In genomic region chr6:143842902-143843688, GRCh38 we compare ENCODE assay signal across 8 cellular contexts. TPM values are rescaled to one million over a fixed set of nuclear protein-coding genes. Genes with fewer than 3 reads are reported as not detected.
DNase-seq lines count a peak whose midpoint lies in the region; ATAC-seq and TF ChIP-seq lines count a peak whose summit lies in the region.

Gene LTV1 (plus strand): TSS chr6:143843338. CDS start chr6:143843478, 140 bp downstream.

- ATAC-seq in HG02885 (IDR thresholded peaks at IDR 0.05; ENCODE audit: poor library complexity, unreplicated experiment) (peak; percentile 100), T-helper 17 cell (peak; percentile 99)

- H3K27me3 ChIP-seq in left ventricle myocardium inferior (ENCODE audit: low read depth) = no peaks in the 10 kb centered on the region

- peaks cover 28% of the 10 kb centered on the region for H3K4me1 ChIP-seq in left ventricle myocardium inferior

- peaks cover 38% of the 10 kb centered on the region for H3K36me3 ChIP-seq in left ventricle myocardium inferior

- intact Hi-C loops in left ventricle myocardium inferior (cut with micrococcal nuclease) = loop anchor here (10.0 kb wide), 1 partner anchor 168 kb away; the partner anchor contains the start of gene PHACTR2

- peak within 1 kb of the TSS; percentile 91 for H3K4me3 Mint-ChIP-seq in T-helper 17 cell
- peak within 1 kb of the TSS; percentile 90 for H3K4me3 Mint-ChIP-seq in progenitor cell of endocrine pancreas (ENCODE audit: low read depth)

- H3K9me3 ChIP-seq in T-helper 17 cell (ENCODE audit: control insufficient read depth, low read length, poor library complexity, severe bottlenecking) = no peaks in the 10 kb centered on the region
- no peaks in the 10 kb centered on the region for H3K9me3 ChIP-seq in left ventricle myocardium inferior (replicated peaks)

- H3K27ac Mint-ChIP-seq in T-helper 17 cell = peak within 1 kb of the TSS; percentile 97
- peak within 1 kb of the TSS; percentile 100 for H3K27ac Mint-ChIP-seq in progenitor cell of endocrine pancreas

- H3K4me1 Mint-ChIP-seq in T-helper 17 cell (peaks cover 18% of the 10 kb centered on the region), progenitor cell of endocrine pancreas (ENCODE audit: low read depth) (peaks cover 14% of the 10 kb centered on the region)

- H3K9me3 Mint-ChIP-seq in progenitor cell of endocrine pancreas (ENCODE audit: low read depth) = no peaks in the 10 kb centered on the region

- H3K36me3 Mint-ChIP-seq in T-helper 17 cell (ENCODE audit: low read depth) (peaks cover 2% of the 10 kb centered on the region), progenitor cell of endocrine pancreas (ENCODE audit: insufficient read depth) (peaks cover 12% of the 10 kb centered on the region)

- TF ChIP-seq POLR2A in GM15510 (IDR thresholded peaks at IDR 0.05; ENCODE audit: borderline replicate concordance, extremely low read depth, insufficient read length) = peak; percentile 78

- H3K4me3 ChIP-seq in left ventricle myocardium inferior = peak within 1 kb of the TSS; percentile 96

- H3K27me3 Mint-ChIP-seq in T-helper 17 cell = no peaks in the 10 kb centered on the region
- no peaks in the 10 kb centered on the region for H3K27me3 Mint-ChIP-seq in progenitor cell of endocrine pancreas

- DNase-seq in NCI-H1694 treated with DMSO at 0.1 percent for 48 hours (lab: John Stamatoyannopoulos, UW) (peak; percentile 74), T-helper 17 cell (peak; percentile 84 to 86 (median 85)), amygdala (lab: John Stamatoyannopoulos, UW) (peak; percentile 58 to 98 (median 93)), left ventricle myocardium inferior (peak; percentile 96), progenitor cell of endocrine pancreas (ENCODE audit: low spot score, unreplicated experiment) (peak; percentile 90), ureter (ENCODE audit: low spot score) (peak; percentile 97)

- peak within 1 kb of the TSS; percentile 95 for H3K27ac ChIP-seq in left ventricle myocardium inferior (replicated peaks)

- TF ChIP-seq CTCF in left ventricle myocardium inferior (IDR thresholded peaks at IDR 0.05; ENCODE audit: borderline replicate concordance) = no peak
- TF ChIP-seq CTCF in progenitor cell of endocrine pancreas (IDR thresholded peaks at IDR 0.05; ENCODE audit: unreplicated experiment) = no peak

RNA-seq across cellular contexts. Expression of gene LTV1, which starts in this region (rescaled TPM):
- total RNA-seq in T-helper 17 cell (10 to 100 TPM; 19.1 to 24.4 TPM), left ventricle myocardium inferior (12.9 TPM), progenitor cell of endocrine pancreas (21.8 and 24.6 TPM in 2 replicates), ureter (28.6 TPM)

Comparison
In these comparisons a context has a peak if more than half of its experiments do, and no peak if none do; other contexts are left out.
1. Peak in every context shown above with its lines: DNase-seq, ATAC-seq, H3K4me3 ChIP-seq and H3K27ac ChIP-seq.